In the genomic region with DNA sequence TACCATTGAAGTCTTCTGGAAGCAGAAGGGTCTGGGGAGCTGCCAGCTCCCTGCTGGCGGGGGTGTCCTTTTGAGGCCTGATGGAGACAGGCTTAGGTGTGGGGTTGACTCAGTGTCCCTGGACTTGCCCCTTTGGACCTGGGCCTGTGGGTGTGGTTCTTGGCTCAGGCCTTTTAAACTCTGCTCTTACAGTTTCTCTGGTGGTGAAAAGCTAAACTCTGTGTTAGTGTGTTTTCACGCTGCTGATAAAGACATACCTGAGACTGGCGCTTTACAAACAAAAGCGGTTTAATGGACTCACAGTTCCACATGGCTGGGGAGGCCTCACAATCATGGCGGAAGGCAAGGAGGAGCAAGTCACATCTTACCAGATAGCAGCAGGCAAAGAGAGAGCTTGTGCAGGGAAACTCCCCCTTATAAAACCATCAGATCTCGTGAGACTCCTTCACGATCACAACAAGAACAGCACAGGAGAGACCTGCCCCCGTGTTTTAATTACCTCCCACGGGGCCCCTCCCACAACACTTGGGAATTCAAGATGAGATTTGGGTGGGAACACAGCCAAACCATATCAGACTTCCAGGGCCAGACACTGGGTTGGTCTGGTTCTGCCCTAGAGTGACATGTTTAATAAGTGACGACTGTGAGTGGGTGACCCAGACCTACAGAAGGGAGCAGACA, we compare ENCODE assay signal across 18 cellular contexts. TPM values are rescaled to one million over a fixed set of nuclear protein-coding genes. Genes with fewer than 3 reads are reported as not detected.
DNase-seq lines count a peak whose midpoint lies in the region; ATAC-seq, FAIRE-seq and TF ChIP-seq lines count a peak whose summit lies in the region.
"Had no signal": no experiment of that assay in that cellular context is flagged by ENCODE, and none has a peak within 500 bp of the region (broad histone marks: within the 10 kb centered on the region; RNA-seq: fewer than 3 reads in every experiment).

No MANE protein-coding gene starts in this region.

- H3K27ac ChIP-seq in DND-41 (ENCODE audit: low read length) = 0 out of 2 replicates have a peak overlapping the region, but pooled peaks have one; percentile 11
- H3K27ac ChIP-seq in WERI-Rb-1 = peak overlapping the region; percentile 71
- H3K27ac ChIP-seq in small intestine (ENCODE audit: low read depth in 1 of 2, low read length in 1 of 2) = peak overlapping the region; percentile 73 to 82
- H3K27ac ChIP-seq: PC-9 had no signal

- no peak for DNase-seq in DND-41
- DNase-seq in WERI-Rb-1 = no peak
- peak; percentile 68 to 71 for DNase-seq in left colon
- DNase-seq in small intestine = peak; percentile 97
- no peak for DNase-seq in activated CD8-positive, alpha-beta memory T cell treated with anti-CD3 and anti-CD28 coated beads, Interleukin-2, amount 50 U/mL, for 4 hours
- DNase-seq in dedifferentiated amniotic fluid mesenchymal stem cell (ENCODE audit: extremely low spot score) = no peak
- DNase-seq: ACHN; Calu3; CD4-positive, alpha-beta T cell; MV-4-11; NCI-H1417; NCI-H2029; NCI-H2227 treated with DMSO at 0.1 percent for 48 hours; NCI-H524; PC-9 had no signal

- H3K4me2 ChIP-seq in DND-41 (ENCODE audit: insufficient read depth, low read length) = no peak overlapping the region
- H3K4me2 ChIP-seq: PC-9 had no signal

- H3K36me3 ChIP-seq in DND-41 (ENCODE audit: insufficient read depth, low read length) = peaks cover 92% of the 10 kb centered on the region
- no peaks in the 10 kb centered on the region for H3K36me3 ChIP-seq in WERI-Rb-1
- no peaks in the 10 kb centered on the region for H3K36me3 ChIP-seq in small intestine (ENCODE audit: control insufficient read depth in 2 of 2, insufficient read depth in 2 of 2, low read length in 2 of 2)

- peaks cover 91% of the 10 kb centered on the region for H4K20me1 ChIP-seq in DND-41 (ENCODE audit: insufficient read depth, low read length)

- no peak overlapping the region for H2AFZ ChIP-seq in DND-41 (ENCODE audit: low read depth, low read length)
- H2AFZ ChIP-seq: PC-9 had no signal

- H3K9ac ChIP-seq in DND-41 (ENCODE audit: low read depth, low read length) = no peak overlapping the region

- H3K9me3 ChIP-seq in DND-41 (ENCODE audit: insufficient read depth, low read length, severe bottlenecking) (no peaks in the 10 kb centered on the region), WERI-Rb-1 (ENCODE audit: severe bottlenecking) (no peaks in the 10 kb centered on the region), small intestine (ENCODE audit: control insufficient read depth, low read depth) (no peaks in the 10 kb centered on the region)

- no peak overlapping the region for H3K4me3 ChIP-seq in DND-41 (ENCODE audit: low read depth in 1 of 2, low read length in 2 of 2)
- no peak overlapping the region for H3K4me3 ChIP-seq in WERI-Rb-1 (ENCODE audit: low read depth, low read length)
- no peak overlapping the region for H3K4me3 ChIP-seq in small intestine (ENCODE audit: low read depth in 1 of 2, low read length in 2 of 2)
- H3K4me3 ChIP-seq: PC-9 had no signal

- H3K79me2 ChIP-seq in DND-41 (ENCODE audit: insufficient read depth, low read length) = peaks cover 99% of the 10 kb centered on the region

- intact Hi-C loops in left colon (cut with DNase I, micrococcal nuclease) = no loop called here

- H3K4me1 ChIP-seq in DND-41 (ENCODE audit: insufficient read depth, low read length) (no peaks in the 10 kb centered on the region), small intestine (ENCODE audit: control insufficient read depth in 2 of 2, insufficient read depth in 1 of 2, low read depth in 1 of 2, low read length in 1 of 2) (peaks cover 15 to 18% of the 10 kb centered on the region in 2 donors)

- H3K27me3 ChIP-seq in DND-41 (ENCODE audit: insufficient read depth, low read length, poor library complexity) (no peaks in the 10 kb centered on the region), WERI-Rb-1 (ENCODE audit: insufficient read depth, low read depth, severe bottlenecking) (no peaks in the 10 kb centered on the region), small intestine (ENCODE audit: control insufficient read depth in 2 of 2, insufficient read depth in 2 of 2, low read length in 2 of 2) (no peaks in the 10 kb centered on the region)

- TF ChIP-seq CTCF in DND-41 (IDR thresholded peaks at IDR 0.05; ENCODE audit: borderline replicate concordance, extremely low read depth, low read length, poor library complexity, severe bottlenecking) (no peak), WERI-Rb-1 (IDR thresholded peaks at IDR 0.05; ENCODE audit: low read depth, low read length) (no peak)

- WGBS in small intestine, 3 donors = 11 to 65% (median 38%) methylated on average over 10 of the region's 10 CpGs

- ATAC-seq in DND-41 (ENCODE audit: insufficient read depth, low read depth) = no peak
- peak; percentile 86 for ATAC-seq in left colon
- ATAC-seq in GM21619 (IDR thresholded peaks at IDR 0.05; ENCODE audit: unreplicated experiment) = no peak
- ATAC-seq: HCT116 had no signal

- no peak for FAIRE-seq in small intestine (lab: Jason Lieb, UNC)
- FAIRE-seq: HTR-8/SVneo had no signal

RNA-seq across cellular contexts. Expression of gene GRAMD4, which starts 26.5 kb away (rescaled TPM):
- total RNA-seq in left colon = 100 to 1,000 TPM; 178 to 213 TPM
- polyA plus RNA-seq in small intestine = 10 to 100 TPM; 30.5 to 64.9 (median 43.2) TPM

Comparison
In these comparisons a context has a peak if more than half of its experiments do, and no peak if none do; other contexts are left out.
1. DNase-seq: peak in left colon (2 of 2) and small intestine (single experiment); none in DND-41 (single experiment), WERI-Rb-1 (single experiment), activated CD8-positive, alpha-beta memory T cell treated with anti-CD3 and anti-CD28 coated beads, Interleukin-2, amount 50 U/mL, for 4 hours (single experiment) and dedifferentiated amniotic fluid mesenchymal stem cell (single experiment).
2. H3K27ac ChIP-seq: peak in every context shown above with its lines; median percentile 78 in small intestine; 71 in WERI-Rb-1; 11 in DND-41.